In the genomic region with DNA sequence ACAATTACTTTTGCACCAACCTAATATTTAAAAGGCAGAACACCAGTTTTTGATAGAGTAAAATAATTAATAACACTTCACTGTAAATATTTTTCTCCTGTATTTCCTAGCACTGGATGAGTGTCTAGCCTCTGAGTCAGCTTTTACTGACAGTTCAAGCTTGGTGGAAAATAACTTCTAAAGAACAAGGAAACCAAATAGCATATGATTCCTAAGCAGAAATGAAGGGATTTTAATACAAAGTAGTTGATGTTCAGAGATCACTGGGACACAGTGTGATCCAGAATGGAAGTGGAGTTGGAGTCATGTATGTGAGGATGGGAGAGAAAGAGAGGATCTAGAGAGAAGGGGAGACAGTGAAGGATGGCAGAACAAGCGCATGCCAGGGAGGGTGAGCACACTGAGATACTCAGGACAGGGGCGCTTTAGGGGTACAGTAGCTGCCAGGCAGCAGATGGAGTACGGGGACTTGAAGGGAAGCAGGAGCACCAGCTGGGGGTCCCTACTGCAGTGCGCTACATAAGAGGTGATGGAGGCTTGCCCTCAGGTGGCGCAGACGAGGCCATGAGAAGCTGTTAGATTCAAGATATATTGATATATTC, we compare ENCODE assay signal across 8 cellular contexts.
DNase-seq lines count a peak whose midpoint lies in the region; ATAC-seq lines count a peak whose summit lies in the region.

No MANE protein-coding gene starts in this region.

- peak overlapping the region; percentile 41 for H3K27ac Mint-ChIP-seq in activated naive CD8-positive, alpha-beta T cell
- peak overlapping the region; percentile 93 to 100 (median 97) for H3K27ac Mint-ChIP-seq in naive B cell

- DNase-seq in naive B cell (peak; percentile 9), cerebellum (ENCODE audit: low spot score) (no peak), inferior parietal cortex (ENCODE audit: extremely low spot score) (no peak)
- DNase-seq in stimulated activated naive CD4-positive, alpha-beta T cell (lab: John Stamatoyannopoulos, UW) = no peak

- no peaks in the 10 kb centered on the region for H3K9me3 Mint-ChIP-seq in activated naive CD8-positive, alpha-beta T cell (ENCODE audit: low read depth)
- peaks cover 0 to 6% (median 1%) of the 10 kb centered on the region in 7 donors for H3K9me3 Mint-ChIP-seq in naive B cell

- peaks cover 10% of the 10 kb centered on the region for H3K4me1 Mint-ChIP-seq in activated naive CD8-positive, alpha-beta T cell (ENCODE audit: low read depth)
- peaks cover 42 to 71% (median 52%) of the 10 kb centered on the region in 3 donors for H3K4me1 Mint-ChIP-seq in naive B cell

- no peak overlapping the region for H3K4me3 Mint-ChIP-seq in activated naive CD8-positive, alpha-beta T cell
- peak overlapping the region in 5 of 8 donors; percentile 37 to 74 (median 63) for H3K4me3 Mint-ChIP-seq in naive B cell

- no peaks in the 10 kb centered on the region for H3K27me3 Mint-ChIP-seq in activated naive CD8-positive, alpha-beta T cell
- H3K27me3 Mint-ChIP-seq in naive B cell = no peaks in the 10 kb centered on the region

- ATAC-seq in GM18868 (IDR thresholded peaks at IDR 0.05; ENCODE audit: unreplicated experiment) (peak; percentile 4), HG02759 (IDR thresholded peaks at IDR 0.05; ENCODE audit: unreplicated experiment) (peak; percentile 35), naive B cell (ENCODE audit: low read depth in 2 of 2) (peak; percentile 22 to 26), esophagus mucosa (no peak)

- no peaks in the 10 kb centered on the region for H3K36me3 Mint-ChIP-seq in activated naive CD8-positive, alpha-beta T cell
- no peaks in the 10 kb centered on the region for H3K36me3 Mint-ChIP-seq in naive B cell
